In genomic region chr5:179974946-179975712, GRCh38 we compare ENCODE assay signal across 9 cellular contexts.
DNase-seq lines count a peak whose midpoint lies in the region; ATAC-seq and TF ChIP-seq lines count a peak whose summit lies in the region.
"Had no signal": no experiment of that assay in that cellular context is flagged by ENCODE, and none has a peak within 500 bp of the region (broad histone marks: within the 10 kb centered on the region; RNA-seq: fewer than 3 reads in every experiment).

No MANE protein-coding gene starts in this region.

- TF ChIP-seq CTCF in 22Rv1 (IDR thresholded peaks at IDR 0.05) (peak; percentile 72), DND-41 (IDR thresholded peaks at IDR 0.05; ENCODE audit: borderline replicate concordance, extremely low read depth, low read length, poor library complexity, severe bottlenecking) (peak; percentile 65), testis (IDR thresholded peaks at IDR 0.05) (peak in 1 of 3 experiments; percentile 27)

- no peak overlapping the region for H3K4me3 ChIP-seq in DND-41 (ENCODE audit: low read depth in 1 of 2, low read length in 2 of 2)
- H3K4me3 ChIP-seq in testis: no peak overlapping the region

- H3K9me3 ChIP-seq in DND-41 (ENCODE audit: insufficient read depth, low read length, severe bottlenecking) (no peaks in the 10 kb centered on the region), testis (no peaks in the 10 kb centered on the region)

- peaks cover 2% of the 10 kb centered on the region for H3K4me1 Mint-ChIP-seq in activated naive CD8-positive, alpha-beta T cell treated with anti-CD3 and anti-CD28 coated beads, Interleukin-2, amount 10 ng/mL, durations not matched to agents 7 days and 5 days

- H3K36me3 Mint-ChIP-seq in activated naive CD8-positive, alpha-beta T cell treated with anti-CD3 and anti-CD28 coated beads, Interleukin-2, amount 10 ng/mL, durations not matched to agents 7 days and 5 days: no peaks in the 10 kb centered on the region

- H3K27me3 Mint-ChIP-seq in activated naive CD8-positive, alpha-beta T cell treated with anti-CD3 and anti-CD28 coated beads, Interleukin-2, amount 10 ng/mL, durations not matched to agents 7 days and 5 days: no peaks in the 10 kb centered on the region
- H3K27me3 Mint-ChIP-seq: stimulated activated naive CD8-positive, alpha-beta T cell treated with anti-CD3 and anti-CD28 coated beads, Interleukin-15, Interleukin-2, amounts not matched to agents 100 ng/mL and 50 ng/mL, for 24 hours had no signal

- H3K4me1 ChIP-seq in DND-41 (ENCODE audit: insufficient read depth, low read length): no peaks in the 10 kb centered on the region
- no peaks in the 10 kb centered on the region for H3K4me1 ChIP-seq in testis

- CTCF ChIA-PET in HEK293T (lab: Yijun Ruan, JAX): interaction anchor here (0.6 to 0.8 kb wide), 2 partner anchors 61 to 212 kb away, joined by 3 to 7 read pairs; no protein-coding TSS in a partner anchor

- 89 to 91% methylated on average over 25 of the region's 25 CpGs for WGBS in testis, 2 donors

- intact Hi-C loops in testis (cut with DNase I; ENCODE audit: low total_unique reads): no loop called here

- H3K9ac ChIP-seq in DND-41 (ENCODE audit: low read depth, low read length): no peak overlapping the region

- H3K27me3 ChIP-seq in DND-41 (ENCODE audit: insufficient read depth, low read length, poor library complexity): no peaks in the 10 kb centered on the region
- H3K27me3 ChIP-seq in testis: no peaks in the 10 kb centered on the region

- no peak overlapping the region for H3K27ac Mint-ChIP-seq in activated naive CD8-positive, alpha-beta T cell treated with anti-CD3 and anti-CD28 coated beads, Interleukin-2, amount 10 ng/mL, durations not matched to agents 7 days and 5 days
- H3K27ac Mint-ChIP-seq: stimulated activated naive CD8-positive, alpha-beta T cell treated with anti-CD3 and anti-CD28 coated beads, Interleukin-15, Interleukin-2, amounts not matched to agents 100 ng/mL and 50 ng/mL, for 24 hours had no signal

- no peaks in the 10 kb centered on the region for H3K79me2 ChIP-seq in DND-41 (ENCODE audit: insufficient read depth, low read length)

- H2AFZ ChIP-seq in DND-41 (ENCODE audit: low read depth, low read length): no peak overlapping the region

- H3K27ac ChIP-seq in 22Rv1 (no peak overlapping the region), DND-41 (ENCODE audit: low read length) (no peak overlapping the region), testis (no peak overlapping the region)

- no peaks in the 10 kb centered on the region for H3K36me3 ChIP-seq in DND-41 (ENCODE audit: insufficient read depth, low read length)
- H3K36me3 ChIP-seq in testis (ENCODE audit: low read depth, missing control alignments): no peaks in the 10 kb centered on the region

- peak; percentile 50 for DNase-seq in DND-41
- peak; percentile 56 for DNase-seq in HEK293T (ENCODE audit: extremely low spot score)
- peak; percentile 89 for DNase-seq in NCI-H1694 (lab: John Stamatoyannopoulos, UW)
- peak; percentile 53 for DNase-seq in activated naive CD8-positive, alpha-beta T cell treated with anti-CD3 and anti-CD28 coated beads, Interleukin-2, amount 10 ng/mL, durations not matched to agents 7 days and 5 days
- DNase-seq in iPS-NIHi11 (ENCODE audit: low spot score): peak; percentile 62
- peak; percentile 54 for DNase-seq in testis

- no peaks in the 10 kb centered on the region for H3K9me3 Mint-ChIP-seq in activated naive CD8-positive, alpha-beta T cell treated with anti-CD3 and anti-CD28 coated beads, Interleukin-2, amount 10 ng/mL, durations not matched to agents 7 days and 5 days
- H3K9me3 Mint-ChIP-seq: stimulated activated naive CD8-positive, alpha-beta T cell treated with anti-CD3 and anti-CD28 coated beads, Interleukin-15, Interleukin-2, amounts not matched to agents 100 ng/mL and 50 ng/mL, for 24 hours had no signal

- POLR2A ChIA-PET in HEK293T (lab: Yijun Ruan, JAX): no interaction called here
- POLR2A ChIA-PET in activated naive CD8-positive, alpha-beta T cell treated with anti-CD3 and anti-CD28 coated beads, Interleukin-2, amount 10 ng/mL, durations not matched to agents 7 days and 5 days (lab: Charles Lee): no interaction called here

- TF ChIP-seq POLR2A in testis (IDR thresholded peaks at IDR 0.05): no peak

- no peak overlapping the region for H3K4me3 Mint-ChIP-seq in activated naive CD8-positive, alpha-beta T cell treated with anti-CD3 and anti-CD28 coated beads, Interleukin-2, amount 10 ng/mL, durations not matched to agents 7 days and 5 days
- H3K4me3 Mint-ChIP-seq: stimulated activated naive CD8-positive, alpha-beta T cell treated with anti-CD3 and anti-CD28 coated beads, Interleukin-15, Interleukin-2, amounts not matched to agents 100 ng/mL and 50 ng/mL, for 24 hours had no signal

- ATAC-seq in DND-41 (ENCODE audit: insufficient read depth, low read depth) (peak; percentile 90), HG03025 (IDR thresholded peaks at IDR 0.05; ENCODE audit: low FRiP score, unreplicated experiment) (no peak)
- ATAC-seq in activated naive CD8-positive, alpha-beta T cell treated with anti-CD3 and anti-CD28 coated beads, Interleukin-2, amount 10 ng/mL, durations not matched to agents 7 days and 5 days (ENCODE audit: low read depth): peak; percentile 79

- H4K20me1 ChIP-seq in DND-41 (ENCODE audit: insufficient read depth, low read length): no peaks in the 10 kb centered on the region; the same call in 1 of the 2 replicates

- H3K4me2 ChIP-seq in DND-41 (ENCODE audit: insufficient read depth, low read length): no peak overlapping the region

TF ChIP-seq in HEK293T, 16 proteins besides CTCF, POLR2A, EP300 and RAD21:
- TF ChIP-seq L3MBTL2 (conservative IDR thresholded peaks at IDR 0.05) (no peak), ARNT (IDR thresholded peaks at IDR 0.05) (0 out of 2 replicates have a peak, but pooled peaks have one; percentile 35), HDGF (IDR thresholded peaks at IDR 0.05; ENCODE audit: borderline replicate concordance) (no peak)
